10 cellular contexts compared by ENCODE assay signal in the genomic region with DNA sequence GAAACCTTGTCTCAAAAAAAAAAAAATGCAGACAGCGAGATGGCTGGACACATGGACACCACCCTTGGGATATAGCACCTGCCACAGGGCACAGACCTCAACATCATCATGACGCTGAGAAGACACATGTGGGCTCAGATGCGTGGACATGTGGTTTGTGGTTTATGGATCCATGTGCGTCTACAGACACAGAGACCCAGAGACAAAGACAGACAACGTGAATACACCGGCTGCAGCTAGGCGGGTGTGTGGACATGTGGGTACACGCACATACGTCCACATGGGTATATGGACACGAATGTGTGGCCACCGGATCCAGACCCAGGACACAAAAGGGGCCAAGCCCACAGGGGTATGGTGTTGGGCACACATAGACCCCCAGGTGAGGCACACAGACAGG. TPM values are rescaled to one million over a fixed set of nuclear protein-coding genes. Genes with fewer than 3 reads are reported as not detected.
DNase-seq lines count a peak whose midpoint lies in the region; ATAC-seq and TF ChIP-seq lines count a peak whose summit lies in the region.
"Had no signal": no experiment of that assay in that cellular context is flagged by ENCODE, and none has a peak within 500 bp of the region (broad histone marks: within the 10 kb centered on the region; RNA-seq: fewer than 3 reads in every experiment).

No MANE protein-coding gene starts in this region.

- ATAC-seq in activated naive CD4-positive, alpha-beta T cell treated with anti-CD3 and anti-CD28 coated beads, Interleukin-2, amount 50 U/mL, for 72 hours = peak in 1 of 2 donors; percentile 20
- ATAC-seq in HG03521 (IDR thresholded peaks at IDR 0.05; ENCODE audit: unreplicated experiment) = no peak

- H3K4me3 ChIP-seq in GM06990 (replicated peaks; ENCODE audit: low read depth, low read length) (peak overlapping the region; percentile 89), OCI-LY3 (ENCODE audit: low read length) (peak overlapping the region; percentile 82), neuronal stem cell (ENCODE audit: low read length in 2 of 2) (no peak overlapping the region)
- H3K4me3 ChIP-seq: MG63 had no signal

- no peak overlapping the region for H4K8ac ChIP-seq in neuronal stem cell (ENCODE audit: low read depth, low read length)

- H3K4me2 ChIP-seq in OCI-LY3 (ENCODE audit: low read length) (peak overlapping the region; percentile 93), neuronal stem cell (ENCODE audit: insufficient read depth, low read length, poor library complexity, severe bottlenecking) (no peak overlapping the region)

- no peak overlapping the region for H4K91ac ChIP-seq in neuronal stem cell (ENCODE audit: low read depth, low read length, poor library complexity)

- H2BK12ac ChIP-seq in neuronal stem cell (ENCODE audit: low read length) = no peak overlapping the region

- H2AFZ ChIP-seq in OCI-LY3 (ENCODE audit: low read depth, low read length) (no peak overlapping the region), neuronal stem cell (ENCODE audit: low read length) (no peak overlapping the region)

- TF ChIP-seq CTCF in GM06990 (IDR thresholded peaks at IDR 0.05; ENCODE audit: insufficient read depth, low read length, poor library complexity, severe bottlenecking) = no peak
- TF ChIP-seq CTCF in OCI-LY3 (IDR thresholded peaks at IDR 0.05; ENCODE audit: low read depth, low read length) = no peak

- H3K4ac ChIP-seq in neuronal stem cell (ENCODE audit: low read length) = no peak overlapping the region

- no peaks in the 10 kb centered on the region for H3K79me1 ChIP-seq in neuronal stem cell (ENCODE audit: low read depth, low read length)

- H3K9me3 ChIP-seq in OCI-LY3 (ENCODE audit: insufficient read depth, low read length) (peaks cover 3% of the 10 kb centered on the region; the same call in 1 of the 2 replicates), neuronal stem cell (replicated peaks in 1 of 2; ENCODE audit: control insufficient read depth in 2 of 2, insufficient read depth in 1 of 2, low read depth in 1 of 2, low read length in 2 of 2) (peaks cover 0 to 3% of the 10 kb centered on the region in 2 donors)
- H3K9me3 ChIP-seq: MG63 had no signal

- no CpG with 5 or more reads among the region's 11 CpGs for WGBS in neuronal stem cell (ENCODE audit: extremely low coverage in 2 of 2, insufficient read length in 2 of 2, insufficient replicate concordance in 1 of 2), 2 donors

- no peak overlapping the region for H3K27ac ChIP-seq in OCI-LY3 (ENCODE audit: low read length)
- H3K27ac ChIP-seq in neuronal stem cell (replicated peaks; ENCODE audit: low read length) = no peak overlapping the region

- H4K20me1 ChIP-seq in OCI-LY3 (ENCODE audit: insufficient read depth, low read length) = no peaks in the 10 kb centered on the region

- peaks cover 20 to 32% of the 10 kb centered on the region in 2 donors for H3K36me3 Mint-ChIP-seq in activated naive CD4-positive, alpha-beta T cell treated with anti-CD3 and anti-CD28 coated beads, Interleukin-2, amount 50 U/mL, for 72 hours

- H3K27me3 ChIP-seq in GM06990 (replicated peaks; ENCODE audit: control insufficient read depth, insufficient read depth, low read length) = no peaks in the 10 kb centered on the region
- H3K27me3 ChIP-seq in OCI-LY3 (ENCODE audit: low read depth, low read length) = peaks cover 7% of the 10 kb centered on the region
- H3K27me3 ChIP-seq in neuronal stem cell (ENCODE audit: control insufficient read depth in 3 of 3, insufficient read depth in 3 of 3, low read depth in 1 of 3, low read length in 3 of 3) = peaks cover 0 to 7% (median 2%) of the 10 kb centered on the region in 3 experiments
- H3K27me3 ChIP-seq: MG63 had no signal

- H3K27ac Mint-ChIP-seq in activated naive CD4-positive, alpha-beta T cell treated with anti-CD3 and anti-CD28 coated beads, Interleukin-2, amount 50 U/mL, for 72 hours = peak overlapping the region; percentile 96 to 99
- H3K27ac Mint-ChIP-seq: nephron had no signal

- no peaks in the 10 kb centered on the region for H3K9me3 Mint-ChIP-seq in activated naive CD4-positive, alpha-beta T cell treated with anti-CD3 and anti-CD28 coated beads, Interleukin-2, amount 50 U/mL, for 72 hours
- H3K9me3 Mint-ChIP-seq: nephron had no signal

- H2BK5ac ChIP-seq in neuronal stem cell (ENCODE audit: low read length) = no peak overlapping the region

- H2BK15ac ChIP-seq in neuronal stem cell (ENCODE audit: low read length) = no peak overlapping the region

- no peak overlapping the region for H2BK120ac ChIP-seq in neuronal stem cell (ENCODE audit: low read depth, low read length)

- H3K4me1 ChIP-seq in OCI-LY3 (ENCODE audit: low read length) (peaks cover 34% of the 10 kb centered on the region), neuronal stem cell (ENCODE audit: control insufficient read depth in 2 of 2, insufficient read depth in 1 of 2, low read depth in 1 of 2, low read length in 2 of 2) (no peaks in the 10 kb centered on the region)

- peak overlapping the region; percentile 11 for H3K23ac ChIP-seq in neuronal stem cell (ENCODE audit: low read depth, low read length, poor library complexity)

- no peak overlapping the region for H2AK5ac ChIP-seq in neuronal stem cell (ENCODE audit: low read depth, low read length)

- H3K9ac ChIP-seq in OCI-LY3 (ENCODE audit: low read length) (peak overlapping the region; percentile 81; the same call in 1 of the 2 replicates), neuronal stem cell (ENCODE audit: low read depth, low read length, poor library complexity) (no peak overlapping the region)

- DNase-seq in GM06990 (ENCODE audit: extremely low read depth, insufficient read length) = no peak
- DNase-seq in activated naive CD4-positive, alpha-beta T cell treated with anti-CD3 and anti-CD28 coated beads, Interleukin-2, amount 50 U/mL, for 72 hours (ENCODE audit: low spot score in 2 of 2) = no peak
- DNase-seq in neuronal stem cell (ENCODE audit: low spot score) = no peak
- DNase-seq in NCI-H226 = no peak
- no peak for DNase-seq in NCI-H524 (lab: John Stamatoyannopoulos, UW)
- DNase-seq: islet precursor cell, MG63 had no signal

- H3K14ac ChIP-seq in neuronal stem cell (ENCODE audit: low read length) = no peak overlapping the region

- peaks cover 13% of the 10 kb centered on the region for H3K79me2 ChIP-seq in OCI-LY3 (ENCODE audit: low read length)

- H3K36me3 ChIP-seq in GM06990 (ENCODE audit: control insufficient read depth, insufficient read depth, low read length) (peaks cover 11% of the 10 kb centered on the region), OCI-LY3 (replicated peaks; ENCODE audit: low read depth, low read length) (peaks cover 21% of the 10 kb centered on the region), neuronal stem cell (replicated peaks in 1 of 2; ENCODE audit: control insufficient read depth in 2 of 2, insufficient read depth in 2 of 2, low read length in 2 of 2) (no peaks in the 10 kb centered on the region)
- H3K36me3 ChIP-seq: MG63 had no signal

- peak overlapping the region; percentile 2 for H3K18ac ChIP-seq in neuronal stem cell (ENCODE audit: low read length)

RNA-seq across cellular contexts. Expression of a gene that starts 1.3 kb away (rescaled TPM):
- 10 to 100 TPM; 24.9 to 25.3 TPM for total RNA-seq in activated naive CD4-positive, alpha-beta T cell treated with anti-CD3 and anti-CD28 coated beads, Interleukin-2, amount 50 U/mL, for 72 hours
- polyA plus RNA-seq in neuronal stem cell (2013, experiment 1 of 2) = not detected
- under 0.01 TPM for polyA plus RNA-seq in neuronal stem cell (2013, experiment 2 of 2)

RNA-seq across cellular contexts. Expression of a gene that starts 51.8 kb away (rescaled TPM):
- total RNA-seq in activated naive CD4-positive, alpha-beta T cell treated with anti-CD3 and anti-CD28 coated beads, Interleukin-2, amount 50 U/mL, for 72 hours = under 1 TPM; 0.54 to 0.84 TPM
- 0.21 TPM for polyA plus RNA-seq in neuronal stem cell (2013, experiment 1 of 2)
- polyA plus RNA-seq in neuronal stem cell (2013, experiment 2 of 2) = 0.64 TPM

Comparison
In these comparisons a context has a peak if more than half of its experiments do, and no peak if none do; other contexts are left out.
1. H3K4me3 ChIP-seq: peak in GM06990 (single experiment) and OCI-LY3 (single experiment); none in neuronal stem cell (0 of 2).